Comparison of ENCODE assay signal across 22 cellular contexts in the genomic region with DNA sequence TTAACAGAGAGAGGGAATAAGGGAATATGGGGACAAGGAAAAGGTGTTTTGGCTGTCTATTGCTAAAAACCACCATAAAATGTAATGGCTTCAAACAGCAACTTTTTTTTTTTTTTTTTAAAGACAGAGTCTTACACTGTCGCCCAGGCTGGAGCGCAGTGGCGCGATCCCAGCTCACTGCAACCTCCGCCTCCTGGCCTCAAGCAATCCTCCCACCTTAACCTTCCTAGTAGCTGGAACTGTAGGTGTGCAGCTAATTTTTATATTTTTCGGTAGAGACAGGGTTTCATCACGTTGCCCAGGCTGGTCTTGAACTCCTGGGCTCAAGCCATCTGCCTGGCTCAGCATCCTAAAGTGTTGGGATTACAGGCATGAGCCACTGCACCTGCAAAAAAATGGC. TPM values are rescaled to one million over a fixed set of nuclear protein-coding genes. Genes with fewer than 3 reads are reported as not detected.
"Had no signal": no experiment of that assay in that cellular context is flagged by ENCODE, and none has a peak within 500 bp of the region (broad histone marks: within the 10 kb centered on the region; RNA-seq: fewer than 3 reads in every experiment).

No MANE protein-coding gene starts in this region.

- DNase-seq: activated CD4-positive, alpha-beta T cell treated with anti-CD3 and anti-CD28 coated beads, Interleukin-2, amount 50 U/mL, for 4 hours; activated CD4-positive, CD25-positive, alpha-beta regulatory T cell treated with anti-CD3 and anti-CD28 coated beads, Interleukin-2, amount 50 U/mL, for 72 hours; activated gamma-delta T cell treated with Interleukin-2 at 50 U/mL for 16 hours; aorta; effector CD8-positive, alpha-beta T cell; heart right ventricle; left lung; midbrain; retina; stimulated activated naive CD8-positive, alpha-beta T cell treated with anti-CD3 and anti-CD28 coated beads, Interleukin-15, Interleukin-2, amounts not matched to agents 100 U/mL and 50 U/mL, for 24 hours; T-helper 1 cell; T-helper 9 cell had no signal

- H3K27ac ChIP-seq: esophagus muscularis mucosa, gastroesophageal sphincter, heart right ventricle, left lung, tibial nerve had no signal

- H3K4me3 Mint-ChIP-seq: activated T-helper 1 cell treated with anti-CD3 and anti-CD28 coated beads, Interleukin-12 subunit alpha, Interleukin-12 subunit beta, Interleukin-2, Interleukin-4 antibody, amounts not matched to agents 30 ng/mL and 10 ng/mL and 1 ng/mL, durations not matched to agents 14 hours and 24 hours and 36 hours; neural crest cell had no signal

- H3K36me3 ChIP-seq: left lung had no signal

- H3K4me3 ChIP-seq: esophagus muscularis mucosa, gastroesophageal sphincter, heart right ventricle, left lung, tibial nerve had no signal

- H3K27me3 ChIP-seq: esophagus muscularis mucosa, gastroesophageal sphincter, heart right ventricle, left lung, tibial nerve had no signal

- H3K9me3 ChIP-seq: esophagus muscularis mucosa, gastroesophageal sphincter, heart right ventricle, left lung, tibial nerve had no signal

- H3K27ac Mint-ChIP-seq: activated T-helper 1 cell treated with anti-CD3 and anti-CD28 coated beads, Interleukin-12 subunit alpha, Interleukin-12 subunit beta, Interleukin-2, Interleukin-4 antibody, amounts not matched to agents 30 ng/mL and 10 ng/mL and 1 ng/mL, durations not matched to agents 14 hours and 24 hours and 36 hours had no signal

- H3K9me3 Mint-ChIP-seq: activated T-helper 1 cell treated with anti-CD3 and anti-CD28 coated beads, Interleukin-12 subunit alpha, Interleukin-12 subunit beta, Interleukin-2, Interleukin-4 antibody, amounts not matched to agents 30 ng/mL and 10 ng/mL and 1 ng/mL, durations not matched to agents 14 hours and 24 hours and 36 hours; neural crest cell had no signal

- ATAC-seq: gastroesophageal sphincter; heart right ventricle; left lung; stimulated activated naive CD8-positive, alpha-beta T cell treated with anti-CD3 and anti-CD28 coated beads, Interleukin-15, Interleukin-2, amounts not matched to agents 100 U/mL and 50 U/mL, for 24 hours had no signal

RNA-seq across cellular contexts. Expression of gene MZB1, which starts 18.5 kb away (rescaled TPM):
- total RNA-seq: endothelial cell of umbilical vein, kidney epithelial cell had no signal
- polyA plus RNA-seq: endothelial cell of umbilical vein had no signal

RNA-seq across cellular contexts. Expression of gene SLC23A1, which starts 25.1 kb away (rescaled TPM):
- total RNA-seq: aorta, endothelial cell of umbilical vein, esophagus muscularis mucosa, gastroesophageal sphincter, kidney epithelial cell, lung microvascular endothelial cell, neural crest cell, omental fat pad, posterior vena cava, tibial nerve had no signal
- polyA plus RNA-seq: endothelial cell of umbilical vein, heart right ventricle had no signal
